26 cellular contexts compared by ENCODE assay signal in the genomic region with DNA sequence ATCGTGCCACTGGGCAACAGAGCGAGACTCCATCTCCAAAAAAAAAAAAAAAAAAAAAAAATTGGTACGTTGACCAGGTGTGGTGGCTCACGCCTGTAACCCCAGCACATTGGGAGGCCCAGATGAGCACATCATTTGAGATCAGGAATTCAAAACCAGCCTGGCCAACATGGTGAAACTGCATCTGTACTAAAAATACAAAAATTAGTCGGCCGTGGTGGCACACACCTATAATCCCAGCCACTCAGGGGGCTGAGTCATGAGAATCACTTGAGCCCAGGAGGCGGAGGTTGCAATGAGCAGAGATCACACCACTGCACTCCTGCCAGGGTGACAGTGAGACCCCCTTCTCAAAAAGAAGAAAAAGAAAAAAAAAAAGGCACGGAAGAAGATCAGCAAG. TPM values are rescaled to one million over a fixed set of nuclear protein-coding genes. Genes with fewer than 3 reads are reported as not detected.
DNase-seq lines count a peak whose midpoint lies in the region; ATAC-seq and TF ChIP-seq lines count a peak whose summit lies in the region.
"Had no signal": no experiment of that assay in that cellular context is flagged by ENCODE, and none has a peak within 500 bp of the region (broad histone marks: within the 10 kb centered on the region; RNA-seq: fewer than 3 reads in every experiment).

No MANE protein-coding gene starts in this region.

- CTCF ChIA-PET in HEK293 (lab: Yijun Ruan, JAX) (no interaction called here), Caco-2 (lab: Charles Lee) (no interaction called here)

- H3K9me3 Mint-ChIP-seq in activated T-cell treated with anti-CD3 and anti-CD28 coated beads, Interleukin-2, amount 50 U/mL, for 72 hours, result no peaks in the 10 kb centered on the region
- H3K9me3 Mint-ChIP-seq in activated T-cell treated with anti-CD3 and anti-CD28 coated beads, Interleukin-2, amount 50 U/mL, for 4 hours, result no peaks in the 10 kb centered on the region
- no peaks in the 10 kb centered on the region for H3K9me3 Mint-ChIP-seq in activated T-helper 2 cell treated with anti-CD3 and anti-CD28 coated beads, Interferon-gamma antibody, Interleukin-2, Interleukin-4, amounts not matched to agents 10 μg/mL and 5 μg/mL and 100 μg/mL, durations not matched to agents 14 hours and 24 hours and 36 hours
- H3K9me3 Mint-ChIP-seq in stimulated activated naive B cell treated with anti-CD40 and anti-IgM and Interleukin-4, amounts not matched to agents 10 μg/mL and 1 μg/mL and 100 μg/mL, for 72 hours, result peaks cover 0 to 5% of the 10 kb centered on the region in 2 donors
- no peaks in the 10 kb centered on the region for H3K9me3 Mint-ChIP-seq in Caco-2 (ENCODE audit: unreplicated experiment)
- H3K9me3 Mint-ChIP-seq: activated CD4-positive, alpha-beta T cell treated with anti-CD3 and anti-CD28 coated beads, Interleukin-2, amount 10 ng/mL, durations not matched to agents 7 days and 5 days; naive thymus-derived CD4-positive, alpha-beta T cell had no signal

- H3K27me3 ChIP-seq in Caco-2 (replicated peaks; ENCODE audit: control insufficient read depth, insufficient read depth, low read length), result no peaks in the 10 kb centered on the region
- H3K27me3 ChIP-seq: tibial nerve had no signal

- no peak overlapping the region for H3K27ac ChIP-seq in HEK293 (ENCODE audit: extremely low read depth, low read depth, low read length)
- H3K27ac ChIP-seq: epithelial cell of prostate, left ventricle myocardium inferior, tibial nerve, VCaP had no signal

- no peak for TF ChIP-seq CTCF in HEK293 (tag by site-specific recombination; IDR thresholded peaks at IDR 0.05)
- TF ChIP-seq CTCF in Caco-2 (IDR thresholded peaks at IDR 0.05; ENCODE audit: insufficient read depth in 1 of 2, low read depth in 1 of 2, low read length in 1 of 2, severe bottlenecking in 1 of 2, unreplicated experiment in 1 of 2), result no peak

- H3K4me1 Mint-ChIP-seq in activated T-cell treated with anti-CD3 and anti-CD28 coated beads, Interleukin-2, amount 50 U/mL, for 72 hours (ENCODE audit: low read depth), result peaks cover 16% of the 10 kb centered on the region
- H3K4me1 Mint-ChIP-seq in activated T-cell treated with anti-CD3 and anti-CD28 coated beads, Interleukin-2, amount 50 U/mL, for 4 hours (ENCODE audit: low read depth), result peaks cover 21% of the 10 kb centered on the region
- H3K4me1 Mint-ChIP-seq in activated T-helper 2 cell treated with anti-CD3 and anti-CD28 coated beads, Interferon-gamma antibody, Interleukin-2, Interleukin-4, amounts not matched to agents 10 μg/mL and 5 μg/mL and 100 μg/mL, durations not matched to agents 14 hours and 24 hours and 36 hours (ENCODE audit: low read depth), result peaks cover 40% of the 10 kb centered on the region
- H3K4me1 Mint-ChIP-seq in stimulated activated naive B cell treated with anti-CD40 and anti-IgM and Interleukin-4, amounts not matched to agents 10 μg/mL and 1 μg/mL and 100 μg/mL, for 72 hours, result peaks cover 6 to 40% of the 10 kb centered on the region in 2 donors
- no peaks in the 10 kb centered on the region for H3K4me1 Mint-ChIP-seq in Caco-2 (ENCODE audit: low read depth, unreplicated experiment)

- intact Hi-C loops in activated T-helper 2 cell treated with anti-CD3 and anti-CD28 coated beads, Interferon-gamma antibody, Interleukin-2, Interleukin-4, amounts not matched to agents 10 μg/mL and 5 μg/mL and 100 μg/mL, durations not matched to agents 14 hours and 24 hours and 36 hours (cut with micrococcal nuclease), result no loop called here
- intact Hi-C loops in Caco-2 (cut with micrococcal nuclease; ENCODE audit: unreplicated experiment), result no loop called here

- peak in 1 of 2 donors; percentile 7 for DNase-seq in activated T-cell treated with anti-CD3 and anti-CD28 coated beads, Interleukin-2, amount 50 U/mL, for 72 hours
- DNase-seq in activated T-cell treated with anti-CD3 and anti-CD28 coated beads, Interleukin-2, amount 50 U/mL, for 4 hours, result no peak
- DNase-seq in activated T-helper 2 cell treated with anti-CD3 and anti-CD28 coated beads, Interferon-gamma antibody, Interleukin-2, Interleukin-4, amounts not matched to agents 10 μg/mL and 5 μg/mL and 100 μg/mL, durations not matched to agents 14 hours and 24 hours and 36 hours (ENCODE audit: low spot score), result no peak
- DNase-seq in stimulated activated naive B cell treated with anti-CD40 and anti-IgM and Interleukin-4, amounts not matched to agents 10 μg/mL and 1 μg/mL and 100 μg/mL, for 72 hours, result no peak
- DNase-seq in Caco-2 (no peak), NCI-H69 (lab: John Stamatoyannopoulos, UW) (no peak), NCI-H2196 treated with DMSO at 0.1 percent for 48 hours (lab: John Stamatoyannopoulos, UW; ENCODE audit: unreplicated experiment) (no peak)
- DNase-seq: activated CD4-positive, alpha-beta T cell treated with anti-CD3 and anti-CD28 coated beads, Interleukin-2, amount 10 ng/mL, durations not matched to agents 7 days and 5 days; activated CD8-positive, alpha-beta memory T cell treated with anti-CD3 and anti-CD28 coated beads, Interleukin-2, amount 50 U/mL, for 48 hours; activated gamma-delta T cell; CD8-positive, alpha-beta memory T cell; DMS153; glutamatergic neuron; islet precursor cell; left ventricle myocardium inferior; naive thymus-derived CD4-positive, alpha-beta T cell; NCI-H146; NCI-H446 treated with DMSO at 0.1 percent for 48 hours; occipital lobe; OCI-M1 had no signal

- peak in 1 of 2 donors; percentile 19 for ATAC-seq in activated T-cell treated with anti-CD3 and anti-CD28 coated beads, Interleukin-2, amount 50 U/mL, for 72 hours (replicated peaks in 1 of 2)
- no peak for ATAC-seq in activated T-cell treated with anti-CD3 and anti-CD28 coated beads, Interleukin-2, amount 50 U/mL, for 4 hours
- ATAC-seq in stimulated activated naive B cell treated with anti-CD40 and anti-IgM and Interleukin-4, amounts not matched to agents 10 μg/mL and 1 μg/mL and 100 μg/mL, for 72 hours (replicated peaks), result peak; percentile 22 to 37

- POLR2A ChIA-PET in HEK293 (lab: Yijun Ruan, JAX), result no interaction called here
- POLR2A ChIA-PET in Caco-2 (lab: Charles Lee), result no interaction called here

- no peaks in the 10 kb centered on the region; the same call in 1 of the 2 replicates for H3K9me3 ChIP-seq in HEK293 (ENCODE audit: control insufficient read depth, insufficient read depth, low read depth, low read length)
- H3K9me3 ChIP-seq in Caco-2, result no peaks in the 10 kb centered on the region
- H3K9me3 ChIP-seq: left ventricle myocardium inferior, tibial nerve had no signal

- no peaks in the 10 kb centered on the region for H3K27me3 Mint-ChIP-seq in activated T-cell treated with anti-CD3 and anti-CD28 coated beads, Interleukin-2, amount 50 U/mL, for 72 hours (ENCODE audit: low read depth)
- H3K27me3 Mint-ChIP-seq in activated T-cell treated with anti-CD3 and anti-CD28 coated beads, Interleukin-2, amount 50 U/mL, for 4 hours (ENCODE audit: low read depth), result no peaks in the 10 kb centered on the region
- H3K27me3 Mint-ChIP-seq in activated T-helper 2 cell treated with anti-CD3 and anti-CD28 coated beads, Interferon-gamma antibody, Interleukin-2, Interleukin-4, amounts not matched to agents 10 μg/mL and 5 μg/mL and 100 μg/mL, durations not matched to agents 14 hours and 24 hours and 36 hours (ENCODE audit: low read depth), result no peaks in the 10 kb centered on the region
- H3K27me3 Mint-ChIP-seq in stimulated activated naive B cell treated with anti-CD40 and anti-IgM and Interleukin-4, amounts not matched to agents 10 μg/mL and 1 μg/mL and 100 μg/mL, for 72 hours, result no peaks in the 10 kb centered on the region
- no peaks in the 10 kb centered on the region for H3K27me3 Mint-ChIP-seq in Caco-2 (ENCODE audit: insufficient read depth, unreplicated experiment)
- H3K27me3 Mint-ChIP-seq: activated CD4-positive, alpha-beta T cell treated with anti-CD3 and anti-CD28 coated beads, Interleukin-2, amount 10 ng/mL, durations not matched to agents 7 days and 5 days; B cell; CD8-positive, alpha-beta memory T cell; naive thymus-derived CD4-positive, alpha-beta T cell had no signal

- H3K36me3 Mint-ChIP-seq in activated T-cell treated with anti-CD3 and anti-CD28 coated beads, Interleukin-2, amount 50 U/mL, for 72 hours (ENCODE audit: insufficient read depth in 2 of 2), result peaks cover 16 to 31% of the 10 kb centered on the region in 2 donors
- H3K36me3 Mint-ChIP-seq in activated T-cell treated with anti-CD3 and anti-CD28 coated beads, Interleukin-2, amount 50 U/mL, for 4 hours (ENCODE audit: insufficient read depth), result peaks cover 24% of the 10 kb centered on the region
- H3K36me3 Mint-ChIP-seq in activated T-helper 2 cell treated with anti-CD3 and anti-CD28 coated beads, Interferon-gamma antibody, Interleukin-2, Interleukin-4, amounts not matched to agents 10 μg/mL and 5 μg/mL and 100 μg/mL, durations not matched to agents 14 hours and 24 hours and 36 hours (ENCODE audit: low read depth), result peaks cover 67% of the 10 kb centered on the region
- H3K36me3 Mint-ChIP-seq in stimulated activated naive B cell treated with anti-CD40 and anti-IgM and Interleukin-4, amounts not matched to agents 10 μg/mL and 1 μg/mL and 100 μg/mL, for 72 hours, result peaks cover 32 to 35% of the 10 kb centered on the region in 2 donors
- H3K36me3 Mint-ChIP-seq in Caco-2 (ENCODE audit: insufficient read depth, unreplicated experiment), result peaks cover 61% of the 10 kb centered on the region

- peak overlapping the region; percentile 58 for H3K27ac Mint-ChIP-seq in activated T-cell treated with anti-CD3 and anti-CD28 coated beads, Interleukin-2, amount 50 U/mL, for 72 hours
- peak overlapping the region; percentile 77 for H3K27ac Mint-ChIP-seq in activated T-helper 2 cell treated with anti-CD3 and anti-CD28 coated beads, Interferon-gamma antibody, Interleukin-2, Interleukin-4, amounts not matched to agents 10 μg/mL and 5 μg/mL and 100 μg/mL, durations not matched to agents 14 hours and 24 hours and 36 hours
- peak overlapping the region; percentile 77 for H3K27ac Mint-ChIP-seq in stimulated activated naive B cell treated with anti-CD40 and anti-IgM and Interleukin-4, amounts not matched to agents 10 μg/mL and 1 μg/mL and 100 μg/mL, for 72 hours
- H3K27ac Mint-ChIP-seq in Caco-2 (ENCODE audit: unreplicated experiment), result no peak overlapping the region
- H3K27ac Mint-ChIP-seq: B cell had no signal

- H3K4me3 ChIP-seq in HEK293 (ENCODE audit: low read depth, low read length) (no peak overlapping the region), Caco-2 (ENCODE audit: low read depth, low read length) (no peak overlapping the region)
- H3K4me3 ChIP-seq: left ventricle myocardium inferior, SK-N-MC, tibial nerve had no signal

- peak overlapping the region in 1 of 2 donors; percentile 49 for H3K4me3 Mint-ChIP-seq in activated T-cell treated with anti-CD3 and anti-CD28 coated beads, Interleukin-2, amount 50 U/mL, for 72 hours
- H3K4me3 Mint-ChIP-seq in activated T-cell treated with anti-CD3 and anti-CD28 coated beads, Interleukin-2, amount 50 U/mL, for 4 hours, result no peak overlapping the region
- H3K4me3 Mint-ChIP-seq in activated T-helper 2 cell treated with anti-CD3 and anti-CD28 coated beads, Interferon-gamma antibody, Interleukin-2, Interleukin-4, amounts not matched to agents 10 μg/mL and 5 μg/mL and 100 μg/mL, durations not matched to agents 14 hours and 24 hours and 36 hours (ENCODE audit: low read depth), result no peak overlapping the region
- peak overlapping the region; percentile 21 to 40 for H3K4me3 Mint-ChIP-seq in stimulated activated naive B cell treated with anti-CD40 and anti-IgM and Interleukin-4, amounts not matched to agents 10 μg/mL and 1 μg/mL and 100 μg/mL, for 72 hours
- no peak overlapping the region for H3K4me3 Mint-ChIP-seq in Caco-2 (ENCODE audit: unreplicated experiment)
- H3K4me3 Mint-ChIP-seq: activated CD4-positive, alpha-beta T cell treated with anti-CD3 and anti-CD28 coated beads, Interleukin-2, amount 10 ng/mL, durations not matched to agents 7 days and 5 days; B cell; CD8-positive, alpha-beta memory T cell; naive thymus-derived CD4-positive, alpha-beta T cell had no signal

- no TSS peak for BruUV-seq in Caco-2 (replicated peaks; lab: Mats Ljungman, UMichigan)

- H3K4me1 ChIP-seq in HEK293 (ENCODE audit: control insufficient read depth, insufficient read depth, low read length), result no peaks in the 10 kb centered on the region
- H3K4me1 ChIP-seq in Caco-2, result no peaks in the 10 kb centered on the region
- H3K4me1 ChIP-seq: tibial nerve had no signal

- peaks cover 40 to 44% of the 10 kb centered on the region in 2 experiments for H3K36me3 ChIP-seq in HEK293 (ENCODE audit: control insufficient read depth in 2 of 2, insufficient read depth in 1 of 2, low read length in 2 of 2)
- no peaks in the 10 kb centered on the region for H3K36me3 ChIP-seq in Caco-2 (ENCODE audit: control insufficient read depth, insufficient read depth, low read length)

RNA-seq across cellular contexts. Expression of gene RBMX, which starts 24.5 kb away (rescaled TPM):
- 100 to 1,000 TPM; 296 to 315 TPM for total RNA-seq in activated T-cell treated with anti-CD3 and anti-CD28 coated beads, Interleukin-2, amount 50 U/mL, for 72 hours
- 100 to 1,000 TPM; 395 to 431 (median 415) TPM for total RNA-seq in activated T-cell treated with anti-CD3 and anti-CD28 coated beads, Interleukin-2, amount 50 U/mL, for 4 hours
- total RNA-seq in activated T-helper 2 cell treated with anti-CD3 and anti-CD28 coated beads, Interferon-gamma antibody, Interleukin-2, Interleukin-4, amounts not matched to agents 10 μg/mL and 5 μg/mL and 100 μg/mL, durations not matched to agents 14 hours and 24 hours and 36 hours, result 287 and 311 TPM in 2 replicates
- total RNA-seq in Caco-2 (2022), result 253 and 261 TPM in 2 replicates

Comparison
In these comparisons a context has a peak if more than half of its experiments do, and no peak if none do; other contexts are left out.
1. ATAC-seq: peak in stimulated activated naive B cell treated with anti-CD40 and anti-IgM and Interleukin-4, amounts not matched to agents 10 μg/mL and 1 μg/mL and 100 μg/mL, for 72 hours (2 of 2); none in activated T-cell treated with anti-CD3 and anti-CD28 coated beads, Interleukin-2, amount 50 U/mL, for 4 hours (0 of 2).
2. H3K4me3 Mint-ChIP-seq: peak in stimulated activated naive B cell treated with anti-CD40 and anti-IgM and Interleukin-4, amounts not matched to agents 10 μg/mL and 1 μg/mL and 100 μg/mL, for 72 hours (2 of 2); none in activated T-cell treated with anti-CD3 and anti-CD28 coated beads, Interleukin-2, amount 50 U/mL, for 4 hours (single experiment), activated T-helper 2 cell treated with anti-CD3 and anti-CD28 coated beads, Interferon-gamma antibody, Interleukin-2, Interleukin-4, amounts not matched to agents 10 μg/mL and 5 μg/mL and 100 μg/mL, durations not matched to agents 14 hours and 24 hours and 36 hours (single experiment) and Caco-2 (single experiment).